In genomic region chr14:35808076-35808657, GRCh38 we compare ENCODE assay signal across 7 cellular contexts. TPM values are rescaled to one million over a fixed set of nuclear protein-coding genes. Genes with fewer than 3 reads are reported as not detected.
DNase-seq lines count a peak whose midpoint lies in the region; ATAC-seq, FAIRE-seq and TF ChIP-seq lines count a peak whose summit lies in the region.

No MANE protein-coding gene starts in this region.

- no peaks in the 10 kb centered on the region for H3K9me3 ChIP-seq in left lung
- no peaks in the 10 kb centered on the region for H3K9me3 ChIP-seq in stomach smooth muscle (ENCODE audit: control insufficient read depth in 2 of 2, low read length in 2 of 2)

- peak overlapping the region; percentile 70 to 79 for H3K9ac ChIP-seq in stomach smooth muscle (ENCODE audit: low read length in 2 of 2)

- H3K36me3 ChIP-seq in bronchial epithelial cell (ENCODE audit: control insufficient read depth, insufficient read depth, low read length) (no peaks in the 10 kb centered on the region), left lung (no peaks in the 10 kb centered on the region), stomach smooth muscle (ENCODE audit: control insufficient read depth in 2 of 2, insufficient read depth in 2 of 2, low read length in 2 of 2) (no peaks in the 10 kb centered on the region)

- H3K4me1 ChIP-seq in left lung: peaks cover 9 to 23% of the 10 kb centered on the region in 2 donors
- peaks cover 7% of the 10 kb centered on the region for H3K4me1 ChIP-seq in stomach smooth muscle (ENCODE audit: control insufficient read depth, insufficient read depth, low read length)

- in situ Hi-C loops in GM13976 (cut with MboI; ENCODE audit: low sequenced_read_pairs, unreplicated experiment): loop anchor here (25.0 kb wide), 1 partner anchor 371 kb away; no protein-coding TSS in a partner anchor

- ATAC-seq in left lung (peak; percentile 49), HG03520 (IDR thresholded peaks at IDR 0.05; ENCODE audit: unreplicated experiment) (no peak)

- H3K27ac ChIP-seq in left lung: peak overlapping the region; percentile 89 to 95
- peak overlapping the region; percentile 80 for H3K27ac ChIP-seq in stomach smooth muscle (ENCODE audit: low read length)

- DNase-seq in GM13976 (ENCODE audit: low spot score) (peak; percentile 32), NCI-H774 (lab: John Stamatoyannopoulos, UW) (peak; percentile 9), bronchial epithelial cell (ENCODE audit: low read depth) (peak; percentile 69), left lung (no peak), 8988T (no peak)

- peak overlapping the region; percentile 70 for H3K4me3 ChIP-seq in bronchial epithelial cell (ENCODE audit: low read depth, low read length)
- H3K4me3 ChIP-seq in left lung: peak overlapping the region; percentile 53 to 73
- peak overlapping the region; percentile 80 to 86 for H3K4me3 ChIP-seq in stomach smooth muscle (ENCODE audit: low read length in 2 of 2)

- TF ChIP-seq CTCF in GM13976 (IDR thresholded peaks at IDR 0.05; ENCODE audit: borderline replicate concordance, control extremely low read depth, extremely low read depth, insufficient read depth, missing control alignments) (no peak), bronchial epithelial cell (IDR thresholded peaks at IDR 0.05; ENCODE audit: insufficient read depth, low read length, severe bottlenecking) (no peak), left lung (IDR thresholded peaks at IDR 0.05) (no peak)

- no peak for FAIRE-seq in bronchial epithelial cell (lab: Jason Lieb, UNC)

- intact Hi-C loops in left lung (cut with DNase I): no loop called here

- H3K27me3 ChIP-seq in bronchial epithelial cell (ENCODE audit: control insufficient read depth, insufficient read depth, low read length) (no peaks in the 10 kb centered on the region), left lung (no peaks in the 10 kb centered on the region), stomach smooth muscle (ENCODE audit: control insufficient read depth in 1 of 2, insufficient read depth in 2 of 2, low read length in 2 of 2) (no peaks in the 10 kb centered on the region)

RNA-seq across cellular contexts. Expression of gene RALGAPA1, which starts 0.9 kb away (rescaled TPM):
- 28.2 and 44.5 TPM in 2 replicates for total RNA-seq in bronchial epithelial cell
- total RNA-seq in left lung: 10 to 100 TPM; 48.2 to 58.7 TPM

RNA-seq across cellular contexts. Expression of gene BRMS1L, which starts 18.0 kb away (rescaled TPM):
- total RNA-seq in bronchial epithelial cell: 3.9 and 4.6 TPM in 2 replicates
- total RNA-seq in left lung: 1 to 10 TPM; 7.1 to 7.5 TPM

Comparison
In these comparisons a context has a peak if more than half of its experiments do, and no peak if none do; other contexts are left out.
1. DNase-seq: peak in GM13976 (single experiment), NCI-H774 (single experiment) and bronchial epithelial cell (single experiment); none in left lung (0 of 2) and 8988T (single experiment).
2. Peak in every context shown above with its lines, with median percentiles within 50 percentile points of each other: H3K4me3 ChIP-seq.